Comparison of ENCODE assay signal across 25 cellular contexts in the genomic region with DNA sequence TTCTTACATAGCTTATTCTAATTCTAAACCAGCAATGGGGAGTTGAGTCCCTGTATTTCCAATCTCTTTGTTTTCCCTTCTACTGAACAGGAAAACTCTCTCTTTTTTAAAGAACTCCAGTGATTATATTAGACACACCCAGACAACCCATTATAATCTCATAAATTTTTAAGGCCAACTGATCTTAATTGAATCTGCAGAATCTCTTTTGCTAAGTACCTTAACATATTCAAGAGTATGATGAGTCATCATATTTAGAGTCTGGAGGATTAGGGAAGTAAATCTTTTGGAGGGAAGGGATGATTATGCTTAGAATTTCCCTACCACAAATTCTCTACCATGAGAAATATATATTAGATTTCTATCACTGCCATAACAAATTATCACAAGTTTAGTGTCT.
"Had no signal": no experiment of that assay in that cellular context is flagged by ENCODE, and none has a peak within 500 bp of the region (broad histone marks: within the 10 kb centered on the region; RNA-seq: fewer than 3 reads in every experiment).

No MANE protein-coding gene starts in this region.

- H3K4me2 ChIP-seq: KMS-11 had no signal

- H3K27me3 ChIP-seq: SJSA1 had no signal

- H3K4me3 ChIP-seq: SJSA1 had no signal

- DNase-seq: activated B cell treated with CpG ODN at 0.5 μM for 24 hours; activated CD4-positive, alpha-beta T cell treated with anti-CD3 and anti-CD28 coated beads for 1 hour; activated CD4-positive, alpha-beta T cell treated with anti-CD3 and anti-CD28 coated beads, Interleukin-2, amount 10 ng/mL, durations not matched to agents 24 days and 14 days; activated CD4-positive, alpha-beta T cell treated with anti-CD3 and anti-CD28 coated beads, Interleukin-2, amount 50 U/mL, for 48 hours; activated CD8-positive, alpha-beta memory T cell treated with anti-CD3 and anti-CD28 coated beads for 24 hours; activated gamma-delta T cell; activated naive CD4-positive, alpha-beta T cell treated with anti-CD3 and anti-CD28 coated beads, Interleukin-2, amount 10 ng/mL, durations not matched to agents 7 days and 5 days; activated naive CD8-positive, alpha-beta T cell treated with anti-CD3 and anti-CD28 coated beads for 36 hours; activated T-cell treated with anti-CD3 and anti-CD28 coated beads, Interleukin-2, amount 50 U/mL, for 48 hours; anterior cingulate cortex; cerebellar nuclear complex; NCI-H1105 treated with DMSO at 0.1 percent for 48 hours; NCI-H1436 treated with DMSO at 0.1 percent for 48 hours; NCI-H187; NCI-H2081; NCI-H2171; NCI-H2227 treated with DMSO at 0.1 percent for 48 hours; NCI-H526 treated with DMSO at 0.1 percent for 48 hours; NK-92 treated with Interleukin-12 subunit alpha and Interleukin-12 subunit beta, amount 100 ng/mL, for 24 hours; PC-3; SHP77; T-helper 9 cell had no signal

- H3K36me3 ChIP-seq: SJSA1 had no signal

- ATAC-seq: activated T-helper 17 cell treated with anti-CD3 and anti-CD28 coated beads, Interleukin-2, amount 50 U/mL, for 72 hours; PC-3 had no signal

- H3K9me3 ChIP-seq: SJSA1 had no signal

- H3K9ac ChIP-seq: KMS-11 had no signal

- H3K27ac ChIP-seq: KMS-11, SJSA1 had no signal

- H3K4me1 ChIP-seq: SJSA1 had no signal
